In genomic region chr18:23871410-23871809, GRCh38 we compare ENCODE assay signal across 8 cellular contexts.
A peak's percentile ranks its signal among the peaks of the same experiment; 100 is the strongest.
DNase-seq lines count a peak whose midpoint lies in the region; ATAC-seq and TF ChIP-seq lines count a peak whose summit lies in the region.

No MANE protein-coding gene starts in this region.

- H3K4me3 ChIP-seq in GM06990 (replicated peaks; ENCODE audit: low read depth, low read length) (no peak overlapping the region), OCI-LY7 (ENCODE audit: low read depth, low read length, poor library complexity, severe bottlenecking) (peak overlapping the region; percentile 51)

- H2AFZ ChIP-seq in OCI-LY7 (ENCODE audit: low read length) = peak overlapping the region; percentile 85

- peak; percentile 18 for DNase-seq in GM06990 (ENCODE audit: extremely low read depth, insufficient read length)
- DNase-seq in OCI-LY7 (ENCODE audit: low spot score) = peak; percentile 86
- peak; percentile 20 for DNase-seq in activated T-helper 2 cell treated with anti-CD3 and anti-CD28 coated beads, Interferon-gamma antibody, Interleukin-2, Interleukin-4, amounts not matched to agents 10 μg/mL and 5 μg/mL and 100 μg/mL, durations not matched to agents 14 hours and 24 hours and 36 hours (ENCODE audit: low spot score)
- DNase-seq in naive thymus-derived CD8-positive, alpha-beta T cell = peak; percentile 51 to 88 (median 75)
- no peak for DNase-seq in AG08395 (ENCODE audit: low spot score)

- H3K27ac ChIP-seq in OCI-LY7 (ENCODE audit: low read depth, low read length, poor library complexity, severe bottlenecking) = peak overlapping the region; percentile 95

- H3K4me1 ChIP-seq in OCI-LY7 (ENCODE audit: insufficient read depth, low read length, poor library complexity, severe bottlenecking) = peaks cover 68% of the 10 kb centered on the region

- intact Hi-C loops in OCI-LY7 (cut with micrococcal nuclease; ENCODE audit: unreplicated experiment) = no loop called here
- intact Hi-C loops in activated T-helper 2 cell treated with anti-CD3 and anti-CD28 coated beads, Interferon-gamma antibody, Interleukin-2, Interleukin-4, amounts not matched to agents 10 μg/mL and 5 μg/mL and 100 μg/mL, durations not matched to agents 14 hours and 24 hours and 36 hours (cut with micrococcal nuclease) = loop anchor here (10.0 kb wide), 1 partner anchor 53 kb away; no protein-coding TSS in a partner anchor

- H3K4me2 ChIP-seq in OCI-LY7 (ENCODE audit: low read length) = peak overlapping the region; percentile 74

- CTCF ChIA-PET in OCI-LY7 (lab: Charles Lee; ENCODE audit: unreplicated experiment) = no interaction called here

- H3K27me3 ChIP-seq in GM06990 (replicated peaks; ENCODE audit: control insufficient read depth, insufficient read depth, low read length) = no peaks in the 10 kb centered on the region

- peaks cover 33% of the 10 kb centered on the region for H3K4me1 Mint-ChIP-seq in activated T-helper 2 cell treated with anti-CD3 and anti-CD28 coated beads, Interferon-gamma antibody, Interleukin-2, Interleukin-4, amounts not matched to agents 10 μg/mL and 5 μg/mL and 100 μg/mL, durations not matched to agents 14 hours and 24 hours and 36 hours (ENCODE audit: low read depth)
- peaks cover 26 to 58% (median 52%) of the 10 kb centered on the region in 4 donors for H3K4me1 Mint-ChIP-seq in naive thymus-derived CD8-positive, alpha-beta T cell

- no peaks in the 10 kb centered on the region for H3K9me3 Mint-ChIP-seq in activated T-helper 2 cell treated with anti-CD3 and anti-CD28 coated beads, Interferon-gamma antibody, Interleukin-2, Interleukin-4, amounts not matched to agents 10 μg/mL and 5 μg/mL and 100 μg/mL, durations not matched to agents 14 hours and 24 hours and 36 hours
- H3K9me3 Mint-ChIP-seq in naive thymus-derived CD8-positive, alpha-beta T cell = no peaks in the 10 kb centered on the region

- H4K20me1 ChIP-seq in OCI-LY7 (ENCODE audit: insufficient read depth, low read length) = no peaks in the 10 kb centered on the region

- H3K79me2 ChIP-seq in OCI-LY7 (ENCODE audit: insufficient read depth, low read depth, low read length) = no peaks in the 10 kb centered on the region

- H3K27me3 Mint-ChIP-seq in activated T-helper 2 cell treated with anti-CD3 and anti-CD28 coated beads, Interferon-gamma antibody, Interleukin-2, Interleukin-4, amounts not matched to agents 10 μg/mL and 5 μg/mL and 100 μg/mL, durations not matched to agents 14 hours and 24 hours and 36 hours (ENCODE audit: low read depth) = peaks cover 22% of the 10 kb centered on the region
- H3K27me3 Mint-ChIP-seq in naive thymus-derived CD8-positive, alpha-beta T cell = no peaks in the 10 kb centered on the region

- peak; percentile 74 for ATAC-seq in HG02798 (IDR thresholded peaks at IDR 0.05; ENCODE audit: poor library complexity, unreplicated experiment)
- ATAC-seq in naive thymus-derived CD8-positive, alpha-beta T cell = peak; percentile 97 to 99
- ATAC-seq in GM18873 (IDR thresholded peaks at IDR 0.05; ENCODE audit: low FRiP score, unreplicated experiment) = no peak
- ATAC-seq in GM21528 (IDR thresholded peaks at IDR 0.05; ENCODE audit: low FRiP score, unreplicated experiment) = no peak

- no peak overlapping the region for H3K4me3 Mint-ChIP-seq in activated T-helper 2 cell treated with anti-CD3 and anti-CD28 coated beads, Interferon-gamma antibody, Interleukin-2, Interleukin-4, amounts not matched to agents 10 μg/mL and 5 μg/mL and 100 μg/mL, durations not matched to agents 14 hours and 24 hours and 36 hours (ENCODE audit: low read depth)
- peak overlapping the region; percentile 58 to 87 (median 80) for H3K4me3 Mint-ChIP-seq in naive thymus-derived CD8-positive, alpha-beta T cell

- no peaks in the 10 kb centered on the region for H3K36me3 Mint-ChIP-seq in activated T-helper 2 cell treated with anti-CD3 and anti-CD28 coated beads, Interferon-gamma antibody, Interleukin-2, Interleukin-4, amounts not matched to agents 10 μg/mL and 5 μg/mL and 100 μg/mL, durations not matched to agents 14 hours and 24 hours and 36 hours (ENCODE audit: low read depth)
- H3K36me3 Mint-ChIP-seq in naive thymus-derived CD8-positive, alpha-beta T cell = no peaks in the 10 kb centered on the region

- no peak overlapping the region for H3K27ac Mint-ChIP-seq in activated T-helper 2 cell treated with anti-CD3 and anti-CD28 coated beads, Interferon-gamma antibody, Interleukin-2, Interleukin-4, amounts not matched to agents 10 μg/mL and 5 μg/mL and 100 μg/mL, durations not matched to agents 14 hours and 24 hours and 36 hours
- peak overlapping the region; percentile 91 to 99 (median 95) for H3K27ac Mint-ChIP-seq in naive thymus-derived CD8-positive, alpha-beta T cell

- TF ChIP-seq CTCF in GM06990 (IDR thresholded peaks at IDR 0.05; ENCODE audit: insufficient read depth, low read length, poor library complexity, severe bottlenecking) = no peak
- TF ChIP-seq CTCF in OCI-LY7 (conservative IDR thresholded peaks at IDR 0.05; ENCODE audit: low read length) = no peak

- POLR2A ChIA-PET in OCI-LY7 (lab: Charles Lee) = interaction anchor here (0.5 to 1.7 kb wide), 8 partner anchors 8 to 1798 kb away, joined by 3 to 6 read pairs (median 4); no protein-coding TSS in a partner anchor
- POLR2A ChIA-PET in naive thymus-derived CD8-positive, alpha-beta T cell (lab: Charles Lee) = interaction anchor here (1.2 kb wide), 1 partner anchor 13 kb away, joined by 4 read pairs; no protein-coding TSS in a partner anchor

- H3K9me2 ChIP-seq in OCI-LY7 (ENCODE audit: insufficient read depth, low read length) = no peaks in the 10 kb centered on the region

- H3K36me3 ChIP-seq in GM06990 (ENCODE audit: control insufficient read depth, insufficient read depth, low read length) = no peaks in the 10 kb centered on the region
- H3K36me3 ChIP-seq in OCI-LY7 (ENCODE audit: insufficient read depth, low read length) = no peaks in the 10 kb centered on the region

- peaks cover 4% of the 10 kb centered on the region; the same call in 1 of the 2 replicates for H3K9me3 ChIP-seq in OCI-LY7 (ENCODE audit: low read length)

- BruUV-seq in OCI-LY7 (replicated peaks; lab: Mats Ljungman, UMichigan) = no TSS peak

Comparison
In these comparisons a context has a peak if more than half of its experiments do, and no peak if none do; other contexts are left out.
1. ATAC-seq: peak in HG02798 (single experiment) and naive thymus-derived CD8-positive, alpha-beta T cell (2 of 2); none in GM18873 (single experiment) and GM21528 (single experiment).